12 cellular contexts compared by ENCODE assay signal in the genomic region with DNA sequence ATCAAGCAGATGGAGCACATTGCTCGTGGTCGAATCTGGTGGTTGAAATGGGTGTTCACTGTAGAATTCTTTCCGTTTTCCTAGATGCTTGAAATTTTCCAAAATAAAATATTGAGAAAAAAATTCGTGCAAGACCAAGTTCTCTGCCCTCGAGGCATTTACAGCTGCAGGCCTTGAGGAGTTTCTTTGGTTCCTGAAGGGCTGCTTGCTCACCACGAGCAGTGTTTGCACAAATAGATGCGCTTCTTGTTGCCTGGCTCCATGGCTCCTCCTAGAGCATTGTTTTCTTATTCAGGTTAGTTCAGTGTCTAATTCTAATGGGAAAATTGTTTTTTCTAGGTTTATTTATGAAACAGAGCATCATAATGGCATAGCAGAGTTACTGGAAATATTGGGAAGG.
A peak's percentile ranks its signal among the peaks of the same experiment; 100 is the strongest.
DNase-seq lines count a peak whose midpoint lies in the region; ATAC-seq and TF ChIP-seq lines count a peak whose summit lies in the region.
"Had no signal": no experiment of that assay in that cellular context is flagged by ENCODE, and none has a peak within 500 bp of the region (broad histone marks: within the 10 kb centered on the region; RNA-seq: fewer than 3 reads in every experiment).

No MANE protein-coding gene starts in this region.

- DNase-seq in GM23248 (peak; percentile 29), adrenal gland (peak in 1 of 7 donors; percentile 34), left lung (no peak), cerebellum (ENCODE audit: low spot score) (no peak), NCI-H2081 treated with DMSO at 0.1 percent for 48 hours (lab: John Stamatoyannopoulos, UW) (no peak)
- no peak for DNase-seq in activated CD4-positive, alpha-beta T cell treated with anti-CD3 and anti-CD28 coated beads, Interleukin-2, amount 50 U/mL, for 48 hours
- DNase-seq: activated CD4-positive, alpha-beta T cell treated with anti-CD3 and anti-CD28 coated beads, Interleukin-2, amount 50 U/mL, for 1 hour; MG63; RPMI8226 had no signal

- H3K9me2 ChIP-seq in GM23248 (ENCODE audit: insufficient read depth) = no peaks in the 10 kb centered on the region

- H3K79me2 ChIP-seq in GM23248 (ENCODE audit: insufficient read depth) = no peaks in the 10 kb centered on the region

- no peaks in the 10 kb centered on the region for H4K20me1 ChIP-seq in BLaER1
- H4K20me1 ChIP-seq in GM23248 (ENCODE audit: insufficient read depth) = no peaks in the 10 kb centered on the region

- intact Hi-C loops in adrenal gland (cut with DNase I) = loop anchor here (10.0 kb wide), 1 partner anchor 115 kb away; no protein-coding TSS in a partner anchor
- intact Hi-C loops in left lung (cut with DNase I) = loop anchor here in 1 of 2 donors (10.0 kb wide), 1 partner anchor 115 kb away; no protein-coding TSS in a partner anchor

- no peaks in the 10 kb centered on the region for H3F3A ChIP-seq in GM23248 (ENCODE audit: insufficient read depth)

- peaks cover 9% of the 10 kb centered on the region for H3K9me3 ChIP-seq in BLaER1
- H3K9me3 ChIP-seq in GM23248 (ENCODE audit: low read depth) = no peaks in the 10 kb centered on the region
- no peaks in the 10 kb centered on the region for H3K9me3 ChIP-seq in adrenal gland (replicated peaks in 1 of 3)
- no peaks in the 10 kb centered on the region for H3K9me3 ChIP-seq in left lung
- H3K9me3 ChIP-seq: breast epithelium, MG63 had no signal

- ATAC-seq in left lung (peak; percentile 50), GM19452 (IDR thresholded peaks at IDR 0.05; ENCODE audit: unreplicated experiment) (no peak)

- H3K36me3 ChIP-seq in BLaER1 = peaks cover 99% of the 10 kb centered on the region
- H3K36me3 ChIP-seq in GM23248 (ENCODE audit: low read depth) = peaks cover 29% of the 10 kb centered on the region
- peaks cover 0 to 76% of the 10 kb centered on the region in 2 donors for H3K36me3 ChIP-seq in adrenal gland (replicated peaks in 1 of 2)
- H3K36me3 ChIP-seq in left lung = peaks cover 0 to 95% of the 10 kb centered on the region in 2 donors
- H3K36me3 ChIP-seq: breast epithelium had no signal

- H3K27ac ChIP-seq in BLaER1 (peak overlapping the region; percentile 80; the same call in 1 of the 2 replicates), GM23248 (no peak overlapping the region), adrenal gland (no peak overlapping the region), left lung (no peak overlapping the region)
- H3K27ac ChIP-seq: breast epithelium had no signal

- no peak overlapping the region for H3K4me3 ChIP-seq in BLaER1
- no peak overlapping the region for H3K4me3 ChIP-seq in GM23248
- H3K4me3 ChIP-seq in adrenal gland = no peak overlapping the region
- H3K4me3 ChIP-seq in left lung = no peak overlapping the region
- H3K4me3 ChIP-seq: breast epithelium, MG63 had no signal

- WGBS in GM23248 (ENCODE audit: low coverage in 1 of 2, low lambda C conversion rate in 2 of 2, missing lambda C conversion rate in 2 of 2), 2 experiments = 60 to 61% methylated on average over 7 of the region's 7 CpGs
- 58 to 70% (median 70%) methylated on average over 7 of the region's 7 CpGs for WGBS in adrenal gland, 4 donors

- TF ChIP-seq POLR2A in adrenal gland (IDR thresholded peaks at IDR 0.05) = no peak

- peak overlapping the region; percentile 48 for H3K4me2 ChIP-seq in BLaER1
- H3K4me2 ChIP-seq in GM23248 (ENCODE audit: unreplicated experiment) = no peak overlapping the region

- H3K27me3 ChIP-seq in BLaER1 = no peaks in the 10 kb centered on the region
- no peaks in the 10 kb centered on the region for H3K27me3 ChIP-seq in GM23248 (replicated peaks; ENCODE audit: insufficient read depth)
- H3K27me3 ChIP-seq in adrenal gland = no peaks in the 10 kb centered on the region
- no peaks in the 10 kb centered on the region for H3K27me3 ChIP-seq in left lung
- H3K27me3 ChIP-seq: breast epithelium, MG63 had no signal

- H2AFZ ChIP-seq in GM23248 = no peak overlapping the region

- peak in 5 of 6 experiments; percentile 19 to 42 (median 23) for TF ChIP-seq CTCF in adrenal gland (IDR thresholded peaks at IDR 0.05)
- TF ChIP-seq CTCF in left lung (IDR thresholded peaks at IDR 0.05) = no peak

- H3K4me1 ChIP-seq in BLaER1 (peaks cover 41% of the 10 kb centered on the region), GM23248 (ENCODE audit: insufficient read depth) (no peaks in the 10 kb centered on the region), adrenal gland (replicated peaks in 1 of 2) (no peaks in the 10 kb centered on the region), left lung (no peaks in the 10 kb centered on the region)
- H3K4me1 ChIP-seq: breast epithelium had no signal

- in situ Hi-C loops in GM23248 (cut with MboI) = no loop called here

- H3K9ac ChIP-seq in BLaER1 (no peak overlapping the region), GM23248 (no peak overlapping the region)

Comparison
In these comparisons a context has a peak if more than half of its experiments do, and no peak if none do; other contexts are left out.
1. CTCF ChIP-seq: peak in adrenal gland (5 of 6); none in left lung (0 of 2).